28 cellular contexts compared by ENCODE assay signal in genomic region chr13:97653741-97654140, GRCh38.
A peak's percentile ranks its signal among the peaks of the same experiment; 100 is the strongest.
DNase-seq lines count a peak whose midpoint lies in the region; ATAC-seq, FAIRE-seq and TF ChIP-seq lines count a peak whose summit lies in the region.
"Had no signal": no experiment of that assay in that cellular context is flagged by ENCODE, and none has a peak within 500 bp of the region (broad histone marks: within the 10 kb centered on the region; RNA-seq: fewer than 3 reads in every experiment).

No MANE protein-coding gene starts in this region.

- no peak overlapping the region for H2AFZ ChIP-seq in HepG2 (ENCODE audit: low read length)

- no peaks in the 10 kb centered on the region for H3K27me3 ChIP-seq in upper lobe of right lung
- no peaks in the 10 kb centered on the region; a peak in 1 of 5 replicates for H3K27me3 ChIP-seq in HepG2 (ENCODE audit: control insufficient read depth in 1 of 2, insufficient read depth in 2 of 2, low read length in 2 of 2)
- H3K27me3 ChIP-seq: BLaER1 treated with 17β-estradiol and CSF1 and Interleukin-3, amounts not matched to agents 10 nM and 100 nM; cardiac muscle cell; foreskin keratinocyte; tibial nerve had no signal

- TF ChIP-seq EP300 in HepG2 (IDR thresholded peaks at IDR 0.05; ENCODE audit: low read depth in 2 of 2, low read length in 2 of 2) (no peak), HepG2 (CRISPR knock-in tag; IDR thresholded peaks at IDR 0.05; ENCODE audit: borderline replicate concordance) (no peak)

- peak; percentile 29 for DNase-seq in DMS79 treated with DMSO at 0.1 percent for 48 hours (lab: John Stamatoyannopoulos, UW)
- no peak for DNase-seq in DMS79 (lab: John Stamatoyannopoulos, UW)
- peak; percentile 29 for DNase-seq in NCI-H69 (lab: John Stamatoyannopoulos, UW)
- peak; percentile 7 for DNase-seq in fibroblast of peridontal ligament (ENCODE audit: extremely low read depth)
- DNase-seq in upper lobe of right lung = no peak
- no peak for DNase-seq in HepG2 (ENCODE audit: low spot score)
- DNase-seq: activated CD4-positive, alpha-beta T cell treated with anti-CD3 and anti-CD28 coated beads, Interleukin-2, amount 10 ng/mL, durations not matched to agents 24 days and 14 days; activated T-cell treated with anti-CD3 and anti-CD28 coated beads, Interleukin-2, amount 50 U/mL, for 72 hours; aorta; dermis blood vessel endothelial cell; hippocampal formation; naive B cell; NCI-H1105; NCI-H1930; NCI-H446 had no signal

- ATAC-seq in upper lobe of right lung = peak; percentile 51
- no peak for ATAC-seq in HG02884 (IDR thresholded peaks at IDR 0.05; ENCODE audit: unreplicated experiment)
- no peak for ATAC-seq in HG03139 (IDR thresholded peaks at IDR 0.05; ENCODE audit: unreplicated experiment)
- no peak for ATAC-seq in HepG2
- ATAC-seq: activated T-cell treated with anti-CD3 and anti-CD28 coated beads, Interleukin-2, amount 50 U/mL, for 72 hours; foreskin keratinocyte; Right ventricle myocardium inferior had no signal

- intact Hi-C loops in upper lobe of right lung (cut with DNase I) = no loop called here
- intact Hi-C loops in HepG2 (cut with micrococcal nuclease; ENCODE audit: unreplicated experiment) = no loop called here

- no peak for TF ChIP-seq RAD21 in HepG2 (CRISPR knock-in tag; IDR thresholded peaks at IDR 0.05)

- H3K4me3 ChIP-seq in upper lobe of right lung = no peak overlapping the region
- no peak overlapping the region for H3K4me3 ChIP-seq in HepG2 (replicated peaks in 1 of 3; ENCODE audit: insufficient read depth in 1 of 3, low read depth in 2 of 3, low read length in 3 of 3)
- H3K4me3 ChIP-seq: BLaER1 treated with 17β-estradiol and CSF1 and Interleukin-3, amounts not matched to agents 10 nM and 100 nM; cardiac muscle cell; skin epidermis; tibial nerve had no signal

- WGBS in HepG2 (ENCODE audit: low lambda C conversion rate) = 50% methylated on average over 10 of the region's 10 CpGs

- CTCF ChIA-PET in HepG2 (lab: Yijun Ruan, JAX; ENCODE audit: low intra/inter-chr PET ratio, low total read pairs) = no interaction called here

- H4K20me1 ChIP-seq in HepG2 (ENCODE audit: insufficient read depth, low read length) = no peaks in the 10 kb centered on the region
- H4K20me1 ChIP-seq: BLaER1 treated with 17β-estradiol and CSF1 and Interleukin-3, amounts not matched to agents 10 nM and 100 nM had no signal

- FAIRE-seq in HepG2 (lab: Jason Lieb, UNC) = no peak
- FAIRE-seq: endometrium, GM18507, H54 had no signal

- TF ChIP-seq POLR2A in HepG2 (IDR thresholded peaks at IDR 0.05; ENCODE audit: insufficient read depth in 1 of 2, low read depth in 2 of 2, low read length in 2 of 2) = no peak

- POLR2A ChIA-PET in HepG2 (lab: Yijun Ruan, JAX) = no interaction called here

- H3K9ac ChIP-seq in HepG2 (ENCODE audit: insufficient read depth, low read depth, low read length) = no peak overlapping the region
- H3K9ac ChIP-seq: BLaER1 treated with 17β-estradiol and CSF1 and Interleukin-3, amounts not matched to agents 10 nM and 100 nM had no signal

- no peaks in the 10 kb centered on the region for H3K36me3 ChIP-seq in upper lobe of right lung
- no peaks in the 10 kb centered on the region for H3K36me3 ChIP-seq in HepG2 (replicated peaks in 1 of 2; ENCODE audit: control insufficient read depth in 1 of 2, insufficient read depth in 2 of 2, low read length in 2 of 2)
- H3K36me3 ChIP-seq: BLaER1 treated with 17β-estradiol and CSF1 and Interleukin-3, amounts not matched to agents 10 nM and 100 nM; cardiac muscle cell; tibial nerve had no signal

- TF ChIP-seq CTCF in upper lobe of right lung (IDR thresholded peaks at IDR 0.05) = no peak
- TF ChIP-seq CTCF in HepG2 (CRISPR knock-in tag; IDR thresholded peaks at IDR 0.05) = no peak

- H3K9me3 ChIP-seq in upper lobe of right lung = no peaks in the 10 kb centered on the region
- H3K9me3 ChIP-seq in HepG2 (ENCODE audit: low read length) = no peaks in the 10 kb centered on the region

- no TSS peak for BruUV-seq in HepG2 (replicated peaks; lab: Mats Ljungman, UMichigan)

- in situ Hi-C loops in HepG2 (cut with HindIII; ENCODE audit: extremely low pct_ligation_motif_present, low pct_unique_long_range_greater_than_20kb) = no loop called here

- H3K27ac ChIP-seq in upper lobe of right lung (no peak overlapping the region), HepG2 (ENCODE audit: extremely low read length, insufficient read depth, low read length) (no peak overlapping the region)
- H3K27ac ChIP-seq: 22Rv1; BLaER1 treated with 17β-estradiol and CSF1 and Interleukin-3, amounts not matched to agents 10 nM and 100 nM; cardiac muscle cell; foreskin keratinocyte; skin epidermis; tibial nerve; VCaP had no signal

- H3K4me1 ChIP-seq in upper lobe of right lung = no peaks in the 10 kb centered on the region
- no peaks in the 10 kb centered on the region for H3K4me1 ChIP-seq in HepG2 (ENCODE audit: insufficient read depth, low read length)
- H3K4me1 ChIP-seq: tibial nerve had no signal

- H3K79me2 ChIP-seq in HepG2 (ENCODE audit: insufficient read depth, low read length) = no peaks in the 10 kb centered on the region

- H3K4me2 ChIP-seq in HepG2 (ENCODE audit: low read depth, low read length) = no peak overlapping the region
- H3K4me2 ChIP-seq: BLaER1 treated with 17β-estradiol and CSF1 and Interleukin-3, amounts not matched to agents 10 nM and 100 nM had no signal

TF ChIP-seq in HepG2, 621 proteins besides CTCF, POLR2A, EP300 and RAD21:
- TF ChIP-seq SNAPC2 (CRISPR knock-in tag; IDR thresholded peaks at IDR 0.05) (no peak), ZNF607 (CRISPR knock-in tag; IDR thresholded peaks at IDR 0.05; ENCODE audit: borderline replicate concordance) (no peak), ZNF337 (CRISPR knock-in tag; IDR thresholded peaks at IDR 0.05; ENCODE audit: borderline replicate concordance, low read depth) (no peak), BORCS8-MEF2B (CRISPR knock-in tag; IDR thresholded peaks at IDR 0.05) (no peak), TEAD3 (CRISPR knock-in tag; optimal IDR thresholded peaks at IDR 0.05; ENCODE audit: borderline replicate concordance) (no peak), GLMP (CRISPR knock-in tag; IDR thresholded peaks at IDR 0.05; ENCODE audit: borderline replicate concordance) (no peak), NFIB (CRISPR knock-in tag; IDR thresholded peaks at IDR 0.05; ENCODE audit: borderline replicate concordance) (no peak)

Comparison
In these comparisons a context has a peak if more than half of its experiments do, and no peak if none do; other contexts are left out.
1. DNase-seq: peak in DMS79 treated with DMSO at 0.1 percent for 48 hours (single experiment), NCI-H69 (single experiment) and fibroblast of peridontal ligament (single experiment); none in DMS79 (single experiment), upper lobe of right lung (single experiment) and HepG2 (single experiment).